In genomic region chr12:6646276-6647082, GRCh38 we compare ENCODE assay signal across 9 cellular contexts. TPM values are rescaled to one million over a fixed set of nuclear protein-coding genes. Genes with fewer than 3 reads are reported as not detected.
DNase-seq lines count a peak whose midpoint lies in the region; ATAC-seq and TF ChIP-seq lines count a peak whose summit lies in the region.
"Had no signal": no experiment of that assay in that cellular context is flagged by ENCODE, and none has a peak within 500 bp of the region (broad histone marks: within the 10 kb centered on the region; RNA-seq: fewer than 3 reads in every experiment).

No MANE protein-coding gene starts in this region.

- no peak overlapping the region for H3K27ac Mint-ChIP-seq in neural progenitor cell

- H3K9me3 ChIP-seq in BLaER1 treated with 17β-estradiol and CSF1 and Interleukin-3, amounts not matched to agents 10 nM and 100 nM (replicated peaks in 1 of 11): peaks cover 0 to 46% (median 34%) of the 10 kb centered on the region in 11 experiments; a peak in 16 of 22 replicates
- peaks cover 35% of the 10 kb centered on the region for H3K9me3 ChIP-seq in OCI-LY1 (ENCODE audit: low read length)
- H3K9me3 ChIP-seq in fibroblast of lung (ENCODE audit: control insufficient read depth, insufficient read depth, low read depth, low read length): no peaks in the 10 kb centered on the region
- no peaks in the 10 kb centered on the region for H3K9me3 ChIP-seq in neural progenitor cell (ENCODE audit: low read depth)

- peak overlapping the region; percentile 24 to 75 (median 60) for H3K4me2 ChIP-seq in BLaER1 treated with 17β-estradiol and CSF1 and Interleukin-3, amounts not matched to agents 10 nM and 100 nM
- H3K4me2 ChIP-seq in OCI-LY1 (ENCODE audit: low read length) (peak overlapping the region; percentile 82), fibroblast of lung (ENCODE audit: extremely low read depth, insufficient read depth, low read length) (peak overlapping the region; percentile 46), neural progenitor cell (peak overlapping the region; percentile 87)

- no peaks in the 10 kb centered on the region for H3K9me2 ChIP-seq in OCI-LY1 (ENCODE audit: low read depth, low read length)

- TF ChIP-seq CTCF in OCI-LY1 (IDR thresholded peaks at IDR 0.05; ENCODE audit: low read length): no peak
- TF ChIP-seq CTCF in fibroblast of lung (conservative IDR thresholded peaks at IDR 0.05 in 1 of 2, IDR thresholded peaks at IDR 0.05 in 1 of 2; ENCODE audit: low read depth in 1 of 2, low read length in 2 of 2): no peak
- no peak for TF ChIP-seq CTCF in neural progenitor cell (IDR thresholded peaks at IDR 0.05)

- H3K27me3 ChIP-seq in BLaER1 treated with 17β-estradiol and CSF1 and Interleukin-3, amounts not matched to agents 10 nM and 100 nM: no peaks in the 10 kb centered on the region
- H3K27me3 ChIP-seq in OCI-LY1 (ENCODE audit: insufficient read depth, low read length) (no peaks in the 10 kb centered on the region), fibroblast of lung (ENCODE audit: control insufficient read depth, insufficient read depth, low read length) (peaks cover 5% of the 10 kb centered on the region), neural progenitor cell (peaks cover 6% of the 10 kb centered on the region)

- H3K4me3 ChIP-seq in BLaER1 treated with 17β-estradiol and CSF1 and Interleukin-3, amounts not matched to agents 10 nM and 100 nM: peak overlapping the region in 9 of 10 experiments; percentile 22 to 57 (median 44); a peak in 13 of 20 replicates
- peak overlapping the region; percentile 72 for H3K4me3 ChIP-seq in OCI-LY1 (ENCODE audit: low read depth, low read length, poor library complexity, severe bottlenecking)
- H3K4me3 ChIP-seq in fibroblast of lung (replicated peaks in 1 of 4; ENCODE audit: control extremely low read depth in 1 of 4, insufficient read depth in 1 of 4, low read depth in 3 of 4, low read length in 4 of 4): peak overlapping the region in 2 of 4 experiments; percentile 35 to 49
- H3K4me3 ChIP-seq in neural progenitor cell: peak overlapping the region; percentile 63

- H4K20me1 ChIP-seq in BLaER1 treated with 17β-estradiol and CSF1 and Interleukin-3, amounts not matched to agents 10 nM and 100 nM: no peaks in the 10 kb centered on the region
- no peaks in the 10 kb centered on the region for H4K20me1 ChIP-seq in OCI-LY1 (ENCODE audit: insufficient read depth, low read length)
- no peaks in the 10 kb centered on the region for H4K20me1 ChIP-seq in fibroblast of lung (ENCODE audit: control insufficient read depth, extremely low read depth, insufficient read depth, low read length)
- no peaks in the 10 kb centered on the region for H4K20me1 ChIP-seq in neural progenitor cell (ENCODE audit: low read depth)

- DNase-seq in fibroblast of lung (ENCODE audit: low read depth in 2 of 2) (no peak), neural progenitor cell (ENCODE audit: low spot score) (no peak), activated gamma-delta T cell (lab: John Stamatoyannopoulos, UW) (no peak), islet precursor cell (no peak)
- DNase-seq: GF-D8 had no signal

- H3K27ac ChIP-seq in BLaER1 treated with 17β-estradiol and CSF1 and Interleukin-3, amounts not matched to agents 10 nM and 100 nM: peak overlapping the region in 6 of 11 experiments; percentile 2 to 49 (median 42); a peak in 9 of 22 replicates
- no peak overlapping the region for H3K27ac ChIP-seq in OCI-LY1 (ENCODE audit: low read depth, low read length, poor library complexity, severe bottlenecking)
- no peak overlapping the region for H3K27ac ChIP-seq in fibroblast of lung (ENCODE audit: insufficient read depth, low read length)
- no peak overlapping the region for H3K27ac ChIP-seq in neural progenitor cell

- H3K4me3 Mint-ChIP-seq in neural progenitor cell: peak overlapping the region; percentile 79

- peaks cover 21% of the 10 kb centered on the region for H3K36me3 Mint-ChIP-seq in neural progenitor cell

- H3K27me3 Mint-ChIP-seq in neural progenitor cell (ENCODE audit: insufficient read depth, low read depth): peaks cover 8% of the 10 kb centered on the region

- peaks cover 5% of the 10 kb centered on the region for H3K4me1 Mint-ChIP-seq in neural progenitor cell

- peak overlapping the region in 9 of 11 experiments; percentile 15 to 64 (median 56); a peak in 12 of 22 replicates for H3K9ac ChIP-seq in BLaER1 treated with 17β-estradiol and CSF1 and Interleukin-3, amounts not matched to agents 10 nM and 100 nM
- peak overlapping the region; percentile 77 for H3K9ac ChIP-seq in OCI-LY1 (ENCODE audit: low read length)
- H3K9ac ChIP-seq in fibroblast of lung (ENCODE audit: insufficient read depth, low read length): no peak overlapping the region
- H3K9ac ChIP-seq in neural progenitor cell: no peak overlapping the region

- H2AFZ ChIP-seq in OCI-LY1 (ENCODE audit: low read length) (no peak overlapping the region), fibroblast of lung (ENCODE audit: low read length) (no peak overlapping the region), neural progenitor cell (replicated peaks) (peak overlapping the region; percentile 60)

- no peaks in the 10 kb centered on the region for H3F3A ChIP-seq in OCI-LY1 (ENCODE audit: insufficient read depth, low read length)
- peaks cover 5% of the 10 kb centered on the region for H3F3A ChIP-seq in neural progenitor cell (ENCODE audit: low read depth)

- no peak for ATAC-seq in HG03457 (IDR thresholded peaks at IDR 0.05; ENCODE audit: unreplicated experiment)
- ATAC-seq in GM21367 (IDR thresholded peaks at IDR 0.05; ENCODE audit: unreplicated experiment): no peak

- H3K36me3 ChIP-seq in BLaER1 treated with 17β-estradiol and CSF1 and Interleukin-3, amounts not matched to agents 10 nM and 100 nM: peaks cover 24 to 58% (median 40%) of the 10 kb centered on the region in 11 experiments
- H3K36me3 ChIP-seq in OCI-LY1 (ENCODE audit: insufficient read depth, low read length) (peaks cover 52% of the 10 kb centered on the region), fibroblast of lung (ENCODE audit: control insufficient read depth, insufficient read depth, low read length) (peaks cover 5% of the 10 kb centered on the region), neural progenitor cell (no peaks in the 10 kb centered on the region)

- H3K9me3 Mint-ChIP-seq in neural progenitor cell: no peaks in the 10 kb centered on the region

- H3K79me2 ChIP-seq in OCI-LY1 (ENCODE audit: insufficient read depth, low read length) (no peaks in the 10 kb centered on the region), fibroblast of lung (ENCODE audit: control insufficient read depth, insufficient read depth, low read length) (no peaks in the 10 kb centered on the region), neural progenitor cell (ENCODE audit: low read depth) (no peaks in the 10 kb centered on the region)

- peaks cover 20 to 47% (median 32%) of the 10 kb centered on the region in 10 experiments for H3K4me1 ChIP-seq in BLaER1 treated with 17β-estradiol and CSF1 and Interleukin-3, amounts not matched to agents 10 nM and 100 nM
- H3K4me1 ChIP-seq in OCI-LY1 (ENCODE audit: insufficient read depth, low read length, severe bottlenecking) (peaks cover 13% of the 10 kb centered on the region), fibroblast of lung (ENCODE audit: control insufficient read depth, extremely low read depth, insufficient read depth, low read length) (no peaks in the 10 kb centered on the region), neural progenitor cell (no peaks in the 10 kb centered on the region)

RNA-seq across cellular contexts. Expression of gene ACRBP, which starts 0.8 kb away (rescaled TPM):
- total RNA-seq in fibroblast of lung (under 0.01 and 0.33 TPM in 2 replicates), neural progenitor cell (ENCODE audit: low replicate concordance) (2.7 and 3.8 TPM in 2 replicates)
- polyA plus RNA-seq in fibroblast of lung: 0.50 and 0.72 TPM in 2 replicates
- polyA plus RNA-seq in fibroblast of lung (2012): 0.29 and 0.37 TPM in 2 replicates
- 1.3 TPM in 1 of 2 replicates, not detected in the other for polyA minus RNA-seq in fibroblast of lung (ENCODE audit: low replicate concordance)

RNA-seq across cellular contexts. Expression of gene LPAR5, which starts 10.7 kb away (rescaled TPM):
- total RNA-seq in fibroblast of lung (not detected in 2 replicates), neural progenitor cell (ENCODE audit: low replicate concordance) (0.04 and 0.22 TPM in 2 replicates)
- 0.02 and 0.07 TPM in 2 replicates for polyA plus RNA-seq in fibroblast of lung
- polyA plus RNA-seq in fibroblast of lung (2012): 0.10 TPM in 1 of 2 replicates, not detected in the other
- not detected in 2 replicates for polyA minus RNA-seq in fibroblast of lung (ENCODE audit: low replicate concordance)

RNA-seq across cellular contexts. Expression of gene ING4, which starts 16.4 kb away (rescaled TPM):
- 30.3 and 36.0 TPM in 2 replicates for total RNA-seq in fibroblast of lung
- polyA plus RNA-seq in fibroblast of lung: 31.1 and 47.1 TPM in 2 replicates
- polyA plus RNA-seq in fibroblast of lung (2012): 17.5 and 29.5 TPM in 2 replicates
- 9.0 and 20.0 TPM in 2 replicates for polyA minus RNA-seq in fibroblast of lung (ENCODE audit: low replicate concordance)
- total RNA-seq in neural progenitor cell (ENCODE audit: low replicate concordance): 101 and 135 TPM in 2 replicates

RNA-seq across cellular contexts. Expression of gene CHD4, which starts 39.3 kb away (rescaled TPM):
- total RNA-seq in fibroblast of lung (241 and 256 TPM in 2 replicates), neural progenitor cell (ENCODE audit: low replicate concordance) (381 and 412 TPM in 2 replicates)
- polyA plus RNA-seq in fibroblast of lung: 76.1 and 96.0 TPM in 2 replicates
- polyA plus RNA-seq in fibroblast of lung (2012): 118 and 120 TPM in 2 replicates
- polyA minus RNA-seq in fibroblast of lung (ENCODE audit: low replicate concordance): 323 and 390 TPM in 2 replicates

RNA-seq across cellular contexts. Expression of gene ZNF384, which starts 42.7 kb away (rescaled TPM):
- total RNA-seq in fibroblast of lung: 9.8 and 12.2 TPM in 2 replicates
- 34.8 and 49.6 TPM in 2 replicates for polyA plus RNA-seq in fibroblast of lung
- 29.0 and 33.3 TPM in 2 replicates for polyA plus RNA-seq in fibroblast of lung (2012)
- polyA minus RNA-seq in fibroblast of lung (ENCODE audit: low replicate concordance): 56.6 and 87.0 TPM in 2 replicates
- total RNA-seq in neural progenitor cell (ENCODE audit: low replicate concordance): 38.0 and 52.0 TPM in 2 replicates

Comparison
In these comparisons a context has a peak if more than half of its experiments do, and no peak if none do; other contexts are left out.
1. H3K27ac ChIP-seq: peak in BLaER1 treated with 17β-estradiol and CSF1 and Interleukin-3, amounts not matched to agents 10 nM and 100 nM (6 of 11); none in OCI-LY1 (single experiment), fibroblast of lung (single experiment) and neural progenitor cell (single experiment).
2. H3K9ac ChIP-seq: peak in BLaER1 treated with 17β-estradiol and CSF1 and Interleukin-3, amounts not matched to agents 10 nM and 100 nM (9 of 11) and OCI-LY1 (single experiment); none in fibroblast of lung (single experiment) and neural progenitor cell (single experiment).
3. Peak in every context shown above with its lines, with median percentiles within 50 percentile points of each other: H3K4me2 ChIP-seq.